ENCODE assay signal across 1 cellular context in the genomic region with DNA sequence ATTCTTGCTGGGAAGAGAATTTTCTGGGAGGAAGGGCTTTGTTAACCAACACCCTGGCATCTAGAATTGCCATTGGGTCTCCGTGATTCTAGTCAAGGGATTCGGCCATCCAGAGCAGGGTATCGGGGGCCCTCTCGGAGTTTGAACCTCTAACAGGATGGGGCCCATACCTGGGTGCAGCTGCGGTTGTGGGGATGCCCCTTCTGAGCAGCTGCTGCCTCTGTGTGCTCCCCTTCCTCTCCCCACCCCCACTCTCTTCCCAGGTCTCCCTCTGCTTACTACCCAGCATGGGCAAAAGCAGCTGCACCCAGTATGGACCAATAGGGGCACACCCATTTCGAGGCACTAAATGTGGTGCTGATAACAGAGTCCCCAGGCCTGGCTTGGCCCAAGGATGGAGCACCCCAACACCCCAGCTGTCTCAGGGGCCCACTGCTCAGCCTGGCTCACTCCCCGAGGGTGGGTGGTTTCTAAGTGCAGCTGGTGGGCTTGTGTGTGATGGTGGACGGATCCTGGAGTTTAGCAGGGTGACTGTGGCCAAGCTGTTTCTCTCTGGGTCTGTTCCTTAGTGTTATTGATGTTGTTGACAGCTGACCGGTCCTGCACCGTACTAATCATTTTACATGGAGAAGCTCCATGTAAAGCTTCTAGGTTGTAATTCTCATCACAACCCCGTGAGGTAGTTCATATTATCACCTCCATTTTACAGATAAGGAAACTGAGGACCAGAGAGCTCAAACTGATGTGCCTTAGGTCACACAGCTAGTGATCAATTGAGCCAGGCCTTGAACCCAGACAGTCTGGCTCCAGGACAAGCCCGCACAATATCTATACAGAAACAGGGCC.
TF ChIP-seq lines count a peak whose summit lies in the region.

No MANE protein-coding gene starts in this region.

TF ChIP-seq in HepG2, 621 proteins besides CTCF, POLR2A, EP300 and RAD21:
- TF ChIP-seq, protein P1, sequence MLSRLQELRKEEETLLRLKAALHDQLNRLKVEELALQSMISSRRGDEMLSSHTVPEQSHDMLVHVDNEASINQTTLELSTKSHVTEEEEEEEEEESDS (CRISPR knock-in tag; IDR thresholded peaks at IDR 0.05; ENCODE audit: borderline replicate concordance): no peak
- TF ChIP-seq CREBL2 (CRISPR knock-in tag; IDR thresholded peaks at IDR 0.05; ENCODE audit: borderline replicate concordance) (no peak), ZFY (CRISPR knock-in tag; IDR thresholded peaks at IDR 0.05) (no peak), ZMYM3 (CRISPR knock-in tag; IDR thresholded peaks at IDR 0.05) (no peak), PHF8 (CRISPR knock-in tag; IDR thresholded peaks at IDR 0.05) (no peak), CEBPZ (IDR thresholded peaks at IDR 0.05; ENCODE audit: low read length) (no peak), ZBTB42 (CRISPR knock-in tag; IDR thresholded peaks at IDR 0.05) (no peak), MED1 (CRISPR knock-in tag; IDR thresholded peaks at IDR 0.05) (no peak), ADNP (CRISPR knock-in tag; IDR thresholded peaks at IDR 0.05) (no peak), ZNF639 (CRISPR knock-in tag; conservative IDR thresholded peaks at IDR 0.05) (no peak), HDAC2 (CRISPR knock-in tag; IDR thresholded peaks at IDR 0.05) (no peak), ZNF33B (CRISPR knock-in tag; IDR thresholded peaks at IDR 0.05) (no peak), SAFB2 (CRISPR knock-in tag; IDR thresholded peaks at IDR 0.05; ENCODE audit: borderline replicate concordance, low read depth) (no peak), SP4 (CRISPR knock-in tag; IDR thresholded peaks at IDR 0.05) (no peak), ZNF629 (CRISPR knock-in tag; conservative IDR thresholded peaks at IDR 0.05) (peak; percentile 69), ZFAT (CRISPR knock-in tag; conservative IDR thresholded peaks at IDR 0.05) (no peak), NR3C1 (CRISPR knock-in tag; IDR thresholded peaks at IDR 0.05) (no peak), PHF21A (CRISPR knock-in tag; IDR thresholded peaks at IDR 0.05) (no peak), ZNF768 (CRISPR knock-in tag; IDR thresholded peaks at IDR 0.05) (peak; percentile 21; the same call in 1 of the 2 replicates), ZBTB38 (CRISPR knock-in tag; IDR thresholded peaks at IDR 0.05) (no peak), GFI1 (CRISPR knock-in tag; IDR thresholded peaks at IDR 0.05; ENCODE audit: borderline replicate concordance) (0 out of 2 replicates have a peak, but pooled peaks have one; percentile 20), DNMT3B (CRISPR knock-in tag; conservative IDR thresholded peaks at IDR 0.05) (no peak), ZNF275 (CRISPR knock-in tag; IDR thresholded peaks at IDR 0.05; ENCODE audit: borderline replicate concordance) (no peak), NKX3-1 (CRISPR knock-in tag; IDR thresholded peaks at IDR 0.05) (no peak)
TF ChIP-seq in HepG2: peak in this region for 3.
